ENCODE assay signal across 8 cellular contexts in genomic region chr17:64920026-64920418, GRCh38. TPM values are rescaled to one million over a fixed set of nuclear protein-coding genes. Genes with fewer than 3 reads are reported as not detected.
A peak's percentile ranks its signal among the peaks of the same experiment; 100 is the strongest.
DNase-seq lines count a peak whose midpoint lies in the region; ATAC-seq and TF ChIP-seq lines count a peak whose summit lies in the region.

No MANE protein-coding gene starts in this region.

- no peaks in the 10 kb centered on the region for H3K27me3 ChIP-seq in BE2C

- H3K9me3 Mint-ChIP-seq in chondrocyte (ENCODE audit: low read depth): no peaks in the 10 kb centered on the region

- 72% methylated on average over 9 of the region's 9 CpGs for WGBS in urinary bladder

- H3K36me3 ChIP-seq in BE2C (no peaks in the 10 kb centered on the region), mucosa of descending colon (ENCODE audit: low read depth) (no peaks in the 10 kb centered on the region), urinary bladder (ENCODE audit: insufficient read depth) (no peaks in the 10 kb centered on the region)

- ATAC-seq in mucosa of descending colon: peak; percentile 4
- no peak for ATAC-seq in activated CD4-positive, CD25-positive, alpha-beta regulatory T cell treated with anti-CD3 and anti-CD28 coated beads, Interleukin-2, amount 50 U/mL, for 24 hours

- H3K4me1 ChIP-seq in BE2C (no peaks in the 10 kb centered on the region), mucosa of descending colon (ENCODE audit: low read depth) (no peaks in the 10 kb centered on the region), urinary bladder (ENCODE audit: insufficient read depth) (no peaks in the 10 kb centered on the region)

- peaks cover 1% of the 10 kb centered on the region for H3K36me3 Mint-ChIP-seq in chondrocyte (ENCODE audit: low read depth)

- H3K9me3 ChIP-seq in BE2C: no peaks in the 10 kb centered on the region
- H3K9me3 ChIP-seq in mucosa of descending colon: no peaks in the 10 kb centered on the region

- peak overlapping the region; percentile 84 for H3K27ac ChIP-seq in urinary bladder (ENCODE audit: low read depth)

- DNase-seq in BE2C (no peak), M059J (ENCODE audit: low read depth) (peak; percentile 34), chondrocyte (ENCODE audit: low spot score) (no peak), mucosa of descending colon (peak in 1 of 3 donors; percentile 25), NCI-H446 treated with DMSO at 0.1 percent for 48 hours (lab: John Stamatoyannopoulos, UW) (no peak), NCI-H1105 (lab: John Stamatoyannopoulos, UW) (no peak)

- no peaks in the 10 kb centered on the region for H3K27me3 Mint-ChIP-seq in chondrocyte (ENCODE audit: low read depth)

- H3K4me1 Mint-ChIP-seq in chondrocyte (ENCODE audit: low read depth): peaks cover 8% of the 10 kb centered on the region

- H3K27ac Mint-ChIP-seq in chondrocyte (ENCODE audit: unreplicated experiment): peak overlapping the region; percentile 93

- H3K4me3 ChIP-seq in BE2C (ENCODE audit: low read depth, low read length) (peak overlapping the region; percentile 65), mucosa of descending colon (peak overlapping the region; percentile 56), urinary bladder (ENCODE audit: low read depth, low read length) (no peak overlapping the region)

- TF ChIP-seq CTCF in BE2C (IDR thresholded peaks at IDR 0.05; ENCODE audit: low read depth, low read length): no peak
- no peak for TF ChIP-seq CTCF in chondrocyte (IDR thresholded peaks at IDR 0.05)
- TF ChIP-seq CTCF in mucosa of descending colon (IDR thresholded peaks at IDR 0.05): no peak

- peak overlapping the region; percentile 83 for H3K4me3 Mint-ChIP-seq in chondrocyte (ENCODE audit: unreplicated experiment)

- intact Hi-C loops in mucosa of descending colon (cut with DNase I, micrococcal nuclease): no loop called here

RNA-seq across cellular contexts. Expression of gene LRRC37A3, which starts 0.7 kb away (rescaled TPM):
- 4.2 TPM for polyA plus RNA-seq in BE2C (2012; ENCODE audit: insufficient read depth, insufficient read length, low read depth)
- 7.1 and 12.7 TPM in 2 replicates for total RNA-seq in M059J (2014; rRNA removed; shearing (Covaris generic))
- total RNA-seq in chondrocyte (15.6 to 25.6 TPM (median 17.5 TPM) in 3 replicates), mucosa of descending colon (10 to 100 TPM; 10.2 to 16.8 (median 13.1) TPM), urinary bladder (19.0 TPM)
- polyA plus RNA-seq in urinary bladder: 1.7 TPM
